8 cellular contexts compared by ENCODE assay signal in the genomic region with DNA sequence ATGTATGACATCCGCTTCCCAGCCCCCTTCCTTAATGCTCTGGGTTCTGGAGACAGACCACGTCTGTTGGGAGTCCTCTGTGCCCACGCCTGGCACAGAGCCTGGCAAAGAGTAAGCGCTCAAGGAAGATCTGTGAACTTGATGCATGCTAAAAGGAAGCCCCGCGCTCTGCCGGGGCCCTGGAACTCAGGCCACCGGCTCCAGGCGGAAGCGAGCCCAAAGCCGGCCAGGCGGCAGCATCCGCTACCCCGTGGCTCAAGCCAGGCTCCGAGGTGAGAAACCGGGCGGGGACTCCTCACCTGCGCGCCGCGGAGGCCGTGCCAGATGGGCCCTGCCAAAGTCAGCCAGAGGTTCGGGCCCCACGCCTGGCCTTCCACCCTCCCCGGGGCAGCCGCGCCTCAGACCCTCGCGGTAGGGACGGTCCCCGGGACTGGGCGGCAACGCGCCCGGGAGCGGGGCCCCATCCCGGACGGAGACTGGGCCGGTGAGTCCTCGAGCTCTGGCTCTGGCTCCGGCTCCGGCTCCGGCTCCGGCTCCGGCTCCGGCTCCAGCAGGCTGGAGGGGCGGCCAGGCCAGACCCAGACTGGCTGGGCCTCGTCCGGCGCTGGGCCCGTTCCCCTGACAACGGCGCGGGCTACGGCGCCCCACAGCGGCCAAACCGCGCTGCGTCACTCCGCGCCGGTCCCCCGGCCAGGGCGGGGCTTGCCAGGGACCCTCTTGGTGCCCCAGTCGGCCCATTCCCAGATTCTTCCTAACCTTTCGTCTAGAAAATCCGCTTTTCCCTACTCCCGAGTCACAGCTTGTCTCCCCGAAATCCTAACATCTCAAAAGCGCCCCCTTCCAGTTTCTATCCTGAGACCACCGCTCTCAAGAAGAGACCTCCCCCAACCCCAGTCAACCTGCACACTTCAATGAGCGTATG. TPM values are rescaled to one million over a fixed set of nuclear protein-coding genes. Genes with fewer than 3 reads are reported as not detected.
DNase-seq lines count a peak whose midpoint lies in the region; ATAC-seq, FAIRE-seq and TF ChIP-seq lines count a peak whose summit lies in the region.

Gene ZDHHC1 (minus strand): TSS at position 606 of the 922 bp plus-strand sequence. CDS start 8,702 bp downstream, outside the sequence.

- peak within 1 kb of the TSS; percentile 79 for H3K27ac Mint-ChIP-seq in MCF 10A (ENCODE audit: low read depth, unreplicated experiment)

- peak; percentile 49; the same call in 1 of the 2 replicates for TF ChIP-seq POLR2A in A549 (IDR thresholded peaks at IDR 0.05; ENCODE audit: low read length)

- peaks cover 14% of the 10 kb centered on the region for H3K27me3 Mint-ChIP-seq in MCF 10A (ENCODE audit: insufficient read depth, unreplicated experiment)

- H3K9me3 Mint-ChIP-seq in MCF 10A (ENCODE audit: unreplicated experiment), result no peaks in the 10 kb centered on the region

- intact Hi-C loops in MCF 10A (cut with micrococcal nuclease), result loop anchor here (1.0 to 5.0 kb wide), 3 partner anchors 44 to 156 kb away; no protein-coding TSS in a partner anchor

- H3K79me2 ChIP-seq in SK-N-SH (ENCODE audit: insufficient read depth), result peaks cover 50% of the 10 kb centered on the region

- H4K20me1 ChIP-seq in SK-N-SH (ENCODE audit: insufficient read depth), result no peaks in the 10 kb centered on the region

- H2AFZ ChIP-seq in SK-N-SH (ENCODE audit: low read depth), result peak within 1 kb of the TSS; percentile 99

- H3K27ac ChIP-seq in A549 (peak within 1 kb of the TSS; percentile 91 to 96), SK-N-SH (ENCODE audit: low read depth in 2 of 2, low read length in 1 of 2) (peak within 1 kb of the TSS; percentile 53 to 79), iPS DF 6.9 (ENCODE audit: low read length) (no peak within 1 kb of the TSS)

- POLR2A ChIA-PET in A549 (lab: Yijun Ruan, JAX) (interaction anchor here (0.8 kb wide), 1 partner anchor 12 kb away, joined by 3 read pairs; no protein-coding TSS in a partner anchor), SK-N-SH (lab: Yijun Ruan, JAX) (interaction anchor here (0.7 kb wide), 1 partner anchor 1077 kb away, joined by 3 read pairs; no protein-coding TSS in a partner anchor), MCF 10A (lab: Yijun Ruan, JAX) (interaction anchor here (0.7 to 1.6 kb wide), 4 partner anchors 10 to 149 kb away, joined by 3 to 6 read pairs (median 4); no protein-coding TSS in a partner anchor)

- ATAC-seq in A549, result peak; percentile 94 to 96
- peak; percentile 61 for ATAC-seq in GM18502 (IDR thresholded peaks at IDR 0.05; ENCODE audit: poor library complexity, unreplicated experiment)
- ATAC-seq in HG03439 (IDR thresholded peaks at IDR 0.05; ENCODE audit: unreplicated experiment), result peak; percentile 59
- no peak for ATAC-seq in GM19395 (IDR thresholded peaks at IDR 0.05; ENCODE audit: unreplicated experiment)

- peaks cover 16% of the 10 kb centered on the region for H3K4me1 Mint-ChIP-seq in MCF 10A (ENCODE audit: insufficient read depth, unreplicated experiment)

- 3% methylated on average over 40 of the region's 73 CpGs for WGBS in A549 (ENCODE audit: missing lambda C conversion rate)
- WGBS in SK-N-SH (ENCODE audit: low lambda C conversion rate), result 10% methylated on average over 11 of the region's 73 CpGs
- WGBS in iPS DF 6.9 (ENCODE audit: insufficient coverage, insufficient read length), result no CpG with 5 or more reads among the region's 73 CpGs

- peak; percentile 78 to 89 for DNase-seq in A549 (ENCODE audit: low read depth in 1 of 2, low spot score in 1 of 2)
- peak; percentile 96 for DNase-seq in SK-N-SH
- DNase-seq in MCF 10A (ENCODE audit: unreplicated experiment), result peak; percentile 60
- DNase-seq in iPS DF 6.9 (ENCODE audit: low read depth, low spot score), result no peak
- peak; percentile 96 for DNase-seq in retina

- TF ChIP-seq RAD21 in A549 (conservative IDR thresholded peaks at IDR 0.05 in 1 of 2, IDR thresholded peaks at IDR 0.05 in 1 of 2) (peak; percentile 49 to 69), SK-N-SH (IDR thresholded peaks at IDR 0.05; ENCODE audit: low read length) (peak; percentile 70)

- peak within 1 kb of the TSS; percentile 94 for H3K9ac ChIP-seq in SK-N-SH

- peaks cover 9% of the 10 kb centered on the region for H3F3A ChIP-seq in SK-N-SH (replicated peaks; ENCODE audit: insufficient read depth)

- FAIRE-seq in A549 (lab: Jason Lieb, UNC), result no peak

- no peaks in the 10 kb centered on the region for H3K9me3 ChIP-seq in A549
- H3K9me3 ChIP-seq in SK-N-SH, result no peaks in the 10 kb centered on the region
- no peaks in the 10 kb centered on the region for H3K9me3 ChIP-seq in iPS DF 6.9 (ENCODE audit: control insufficient read depth, insufficient read depth, low read length)

- H3K4me3 Mint-ChIP-seq in MCF 10A (ENCODE audit: unreplicated experiment), result peak within 1 kb of the TSS; percentile 81

- no peak for TF ChIP-seq EP300 in A549 (IDR thresholded peaks at IDR 0.05)
- TF ChIP-seq EP300 in SK-N-SH (IDR thresholded peaks at IDR 0.05; ENCODE audit: borderline replicate concordance in 1 of 2, low read depth in 1 of 2, low read length in 1 of 2), result no peak

- H3K9me2 ChIP-seq in SK-N-SH, result no peaks in the 10 kb centered on the region

- peak; percentile 70 for TF ChIP-seq CTCF in A549 (IDR thresholded peaks at IDR 0.05)
- TF ChIP-seq CTCF in SK-N-SH (IDR thresholded peaks at IDR 0.05), result peak; percentile 56
- TF ChIP-seq CTCF in MCF 10A (IDR thresholded peaks at IDR 0.05; ENCODE audit: unreplicated experiment), result peak; percentile 63

- H3K4me3 ChIP-seq in A549 (peak within 1 kb of the TSS; percentile 80), SK-N-SH (ENCODE audit: low read depth in 2 of 2, low read length in 1 of 2) (peak within 1 kb of the TSS; percentile 64 to 66), iPS DF 6.9 (ENCODE audit: low read length) (peak within 1 kb of the TSS; percentile 87)

- peaks cover 9% of the 10 kb centered on the region; the same call in 2 of the 3 replicates for H3K4me1 ChIP-seq in A549
- no peaks in the 10 kb centered on the region; a peak in 1 of 4 replicates for H3K4me1 ChIP-seq in SK-N-SH (ENCODE audit: control insufficient read depth in 1 of 2, insufficient read depth in 2 of 2, low read depth in 1 of 2, low read length in 1 of 2)
- H3K4me1 ChIP-seq in iPS DF 6.9 (ENCODE audit: control insufficient read depth, insufficient read depth, low read length), result peaks cover 2% of the 10 kb centered on the region; the same call in 1 of the 2 replicates

- H3K27me3 ChIP-seq in SK-N-SH (ENCODE audit: insufficient read depth) (no peaks in the 10 kb centered on the region), iPS DF 6.9 (ENCODE audit: control insufficient read depth, insufficient read depth, low read length) (no peaks in the 10 kb centered on the region)

- H3K36me3 ChIP-seq in SK-N-SH (replicated peaks in 1 of 2; ENCODE audit: control insufficient read depth in 1 of 2, insufficient read depth in 2 of 2, low read length in 1 of 2) (peaks cover 0 to 4% of the 10 kb centered on the region in 2 experiments), iPS DF 6.9 (ENCODE audit: control insufficient read depth, insufficient read depth, low read length) (no peaks in the 10 kb centered on the region)

- CTCF ChIA-PET in A549 (lab: Yijun Ruan, JAX), result interaction anchor here (0.6 to 4.1 kb wide), 35 partner anchors 9 to 438 kb away, joined by 3 to 52 read pairs (median 4); partner anchors contain the start of genes ATP6V0D1, HSD11B2 and TPPP3
- CTCF ChIA-PET in SK-N-SH (lab: Yijun Ruan, JAX), result interaction anchor here (0.6 to 5.9 kb wide), 50 partner anchors 8 to 443 kb away, joined by 3 to 75 read pairs (median 4); partner anchors contain the start of genes ATP6V0D1, CARMIL2, HSD11B2 and KCTD19
- CTCF ChIA-PET in MCF 10A (lab: Yijun Ruan, JAX), result interaction anchor here (0.6 to 2.7 kb wide), 25 partner anchors 8 to 368 kb away, joined by 3 to 20 read pairs (median 4); partner anchors contain the start of gene HSD11B2

- BruUV-seq in MCF 10A (replicated peaks; lab: Mats Ljungman, UMichigan), result no TSS peak

- H3K4me2 ChIP-seq in A549 (peak within 1 kb of the TSS; percentile 93), SK-N-SH (peak within 1 kb of the TSS; percentile 93)

- H3K36me3 Mint-ChIP-seq in MCF 10A (ENCODE audit: insufficient read depth, unreplicated experiment), result no peaks in the 10 kb centered on the region

TF ChIP-seq in A549, 52 proteins besides CTCF, POLR2A, EP300 and RAD21 (continues in another document):
- TF ChIP-seq FOSL2 (IDR thresholded peaks at IDR 0.05), result no peak
- peak; percentile 16; the same call in 1 of the 2 replicates for TF ChIP-seq FOSL2 (CRISPR knock-in tag; IDR thresholded peaks at IDR 0.05)
- no peak for TF ChIP-seq E2F6 (IDR thresholded peaks at IDR 0.05; ENCODE audit: borderline replicate concordance, low read depth)
- TF ChIP-seq NPAS2 (CRISPR knock-in tag; IDR thresholded peaks at IDR 0.05; ENCODE audit: borderline replicate concordance), result no peak

TF ChIP-seq in SK-N-SH, 30 proteins besides CTCF, POLR2A, EP300 and RAD21 (continues in another document):
- TF ChIP-seq RFX5 (IDR thresholded peaks at IDR 0.05; ENCODE audit: low read length), result no peak
- no peak; the same call in 1 of the 2 replicates for TF ChIP-seq TCF12 (IDR thresholded peaks at IDR 0.05)
- TF ChIP-seq YY1 (IDR thresholded peaks at IDR 0.05; ENCODE audit: low read depth), result no peak
- TF ChIP-seq ZBTB33 (IDR thresholded peaks at IDR 0.05; ENCODE audit: borderline replicate concordance, low read depth), result no peak
- no peak for TF ChIP-seq RXRA (IDR thresholded peaks at IDR 0.05; ENCODE audit: borderline replicate concordance, low read depth)

RNA-seq across cellular contexts. Expression of gene ZDHHC1, which starts in this region (rescaled TPM):
- 3.5 and 3.8 TPM in 2 replicates for polyA plus RNA-seq in A549 (2011; rRNA removed)
- 6.8 and 10.0 TPM in 2 replicates for polyA plus RNA-seq in A549 (2012; cell fraction: cytosol; rRNA removed)
- polyA plus RNA-seq in A549 (2012; cell fraction: nucleus; rRNA removed), result 27.1 and 31.1 TPM in 2 replicates
- polyA plus RNA-seq in A549 (2017; fragmentation: RNase III; extraction: RNeasy Plus Mini Kit Qiagen cat#74134 plus additional on column Dnase treatment), result 5.0 to 7.2 TPM (median 5.9 TPM) in 3 replicates
- 3.8 and 9.3 TPM in 2 replicates for polyA minus RNA-seq in A549 (2011; rRNA and poly(A)+ RNA removed)
- 14.2 and 15.8 TPM in 2 replicates for polyA plus RNA-seq in SK-N-SH (2012; rRNA removed)
- polyA plus RNA-seq in SK-N-SH (2012; cell fraction: cytosol; rRNA removed), result 6.2 and 10.5 TPM in 2 replicates
- 39.7 and 44.1 TPM in 2 replicates for polyA plus RNA-seq in SK-N-SH (2012; cell fraction: nucleus; rRNA removed)
- total RNA-seq in MCF 10A (2022), result 5.9 and 7.6 TPM in 2 replicates

Comparison
In these comparisons a context has a peak if more than half of its experiments do, and no peak if none do; other contexts are left out.
1. Of the 12 proteins assayed by ChIP-seq in both A549 and SK-N-SH: peak only in A549: none; only in SK-N-SH: CHD2 and REST; in both: CTCF, MAX, RAD21 and SMC3; in neither: 5; mixed calls (peak in some experiments, not most) for 1.